ENCODE assay signal across 1 cellular context in genomic region chr20:16729080-16729479, GRCh38.
TF ChIP-seq lines count a peak whose summit lies in the region.

No MANE protein-coding gene starts in this region.

TF ChIP-seq in HepG2, 621 proteins besides CTCF, POLR2A, EP300 and RAD21:
- TF ChIP-seq KDM5B (CRISPR knock-in tag; IDR thresholded peaks at IDR 0.05; ENCODE audit: borderline replicate concordance) (no peak), SNRNP70 (IDR thresholded peaks at IDR 0.05; ENCODE audit: low read depth, low read length) (no peak), TCF12 (IDR thresholded peaks at IDR 0.05) (no peak), TCF12 (CRISPR knock-in tag; IDR thresholded peaks at IDR 0.05) (0 out of 2 replicates have a peak, but pooled peaks have one; percentile 41), ZNF20 (CRISPR knock-in tag; IDR thresholded peaks at IDR 0.05) (0 out of 2 replicates have a peak, but pooled peaks have one; percentile 19), EZH2 (conservative IDR thresholded peaks at IDR 0.05; ENCODE audit: low read depth, low read length) (peak; percentile 92)
